In the genomic region with DNA sequence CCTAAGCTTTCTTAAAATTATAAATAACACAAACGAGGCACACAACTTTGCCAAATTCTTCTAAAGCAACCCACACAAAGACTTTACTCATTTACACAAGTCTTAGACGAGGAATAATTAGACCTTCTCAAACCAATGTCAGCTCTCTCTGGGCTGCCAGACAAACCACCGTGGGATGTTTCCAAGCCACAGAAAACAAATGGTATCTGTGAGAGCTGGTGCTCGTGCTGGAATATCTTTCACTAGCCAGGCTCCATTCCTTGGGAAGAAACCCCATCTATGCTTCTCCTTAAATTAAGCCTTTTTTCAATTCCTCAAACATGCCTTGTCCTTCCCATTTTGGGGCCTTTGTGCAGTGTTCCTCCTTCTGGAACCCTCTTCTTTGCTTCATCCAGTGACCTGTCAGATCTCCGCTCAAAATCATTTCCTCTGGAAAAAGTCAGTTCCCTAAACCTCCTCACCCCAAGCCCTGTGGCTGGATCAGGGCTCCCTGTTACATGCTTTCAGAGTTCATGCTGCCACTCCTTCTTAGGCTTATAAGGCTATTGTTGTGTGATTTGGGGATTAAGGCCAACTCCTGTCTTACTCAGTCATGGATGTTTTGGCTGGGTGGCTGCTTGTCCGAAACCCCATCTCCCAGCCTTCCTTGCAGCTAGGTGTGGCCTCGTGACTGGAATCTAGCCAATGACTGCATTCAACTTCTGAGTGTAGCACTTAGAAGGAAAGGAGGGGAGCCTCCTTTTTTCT, we compare ENCODE assay signal across 8 cellular contexts.
DNase-seq lines count a peak whose midpoint lies in the region; ATAC-seq and TF ChIP-seq lines count a peak whose summit lies in the region.

No MANE protein-coding gene starts in this region.

- WGBS in ovary, 3 donors, result 13 to 21% (median 20%) methylated on average over 7 of the region's 7 CpGs

- TF ChIP-seq POLR2A in ovary (IDR thresholded peaks at IDR 0.05), result no peak

- no peaks in the 10 kb centered on the region for H3K36me3 ChIP-seq in ovary

- peaks cover 7% of the 10 kb centered on the region for H3K4me1 ChIP-seq in ovary (ENCODE audit: insufficient read depth)

- ATAC-seq in GM18867 (IDR thresholded peaks at IDR 0.05; ENCODE audit: unreplicated experiment) (peak; percentile 18), GM21367 (IDR thresholded peaks at IDR 0.05; ENCODE audit: unreplicated experiment) (no peak)

- peak overlapping the region; percentile 35 to 94 (median 82) for H3K27ac ChIP-seq in dorsolateral prefrontal cortex
- H3K27ac ChIP-seq in ovary, result peak overlapping the region; percentile 48 to 51

- H3K9me3 ChIP-seq in ovary, result no peaks in the 10 kb centered on the region

- DNase-seq in NCI-H82 (lab: John Stamatoyannopoulos, UW) (peak; percentile 93), dorsolateral prefrontal cortex (peak in 4 of 10 donors; percentile 15 to 50 (median 36)), ovary (peak; percentile 28 to 53 (median 31)), T1000 (lab: John Stamatoyannopoulos, UW) (no peak), NCI-H526 treated with DMSO at 0.1 percent for 48 hours (lab: John Stamatoyannopoulos, UW) (no peak), dedifferentiated amniotic fluid mesenchymal stem cell (ENCODE audit: extremely low spot score) (no peak)

- no peak for TF ChIP-seq EP300 in ovary (IDR thresholded peaks at IDR 0.05)

- H3K4me3 ChIP-seq in dorsolateral prefrontal cortex (peak overlapping the region in 22 of 59 donors; percentile 3 to 40 (median 18)), ovary (no peak overlapping the region)

- H3K27me3 ChIP-seq in dorsolateral prefrontal cortex, result no peaks in the 10 kb centered on the region
- H3K27me3 ChIP-seq in ovary, result no peaks in the 10 kb centered on the region

- TF ChIP-seq CTCF in dorsolateral prefrontal cortex (IDR thresholded peaks at IDR 0.05 in 54 of 56, conservative IDR thresholded peaks at IDR 0.05 in 2 of 56; ENCODE audit: low read depth in 1 of 56, partially characterized antibody in 56 of 56), result no peak
- no peak for TF ChIP-seq CTCF in ovary (IDR thresholded peaks at IDR 0.05)

- intact Hi-C loops in dorsolateral prefrontal cortex (cut with DNase I) (loop anchor here (1.0 to 2.0 kb wide), 2 partner anchors 36 to 45 kb away; no protein-coding TSS in a partner anchor), ovary (cut with DNase I) (no loop called here)

Comparison
In these comparisons a context has a peak if more than half of its experiments do, and no peak if none do; other contexts are left out.
1. DNase-seq: peak in NCI-H82 (single experiment) and ovary (5 of 5); none in T1000 (single experiment), NCI-H526 treated with DMSO at 0.1 percent for 48 hours (single experiment) and dedifferentiated amniotic fluid mesenchymal stem cell (single experiment).
2. intact Hi-C loops: an anchor here in dorsolateral prefrontal cortex (1.0 to 2.0 kb wide); none called in ovary.